In the genomic region with DNA sequence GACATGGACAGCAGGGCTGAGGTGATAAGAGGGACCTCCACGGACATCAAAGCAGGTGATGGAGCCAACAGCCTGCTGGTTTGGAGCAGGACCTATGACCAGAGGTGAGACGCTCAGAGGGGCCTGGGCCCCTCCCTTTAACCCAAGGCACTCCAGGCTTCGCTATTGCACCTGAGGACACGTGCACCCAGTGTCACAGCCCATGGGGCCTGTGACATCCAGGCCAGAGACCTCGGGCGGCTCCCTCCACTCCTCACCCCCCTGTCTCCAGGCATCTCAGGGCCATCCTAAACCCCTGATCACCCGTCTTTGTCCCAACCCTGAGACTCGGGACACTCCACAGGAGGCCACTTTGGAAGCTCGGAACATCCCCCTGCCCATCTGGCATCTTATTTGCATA, we compare ENCODE assay signal across 1 cellular context.
TF ChIP-seq lines count a peak whose summit lies in the region.

No MANE protein-coding gene starts in this region.

TF ChIP-seq in H1, 55 proteins besides CTCF, POLR2A, EP300 and RAD21:
- no peak for TF ChIP-seq SP2 (IDR thresholded peaks at IDR 0.05; ENCODE audit: low read length)
- TF ChIP-seq SUZ12 (IDR thresholded peaks at IDR 0.05; ENCODE audit: low read length) = no peak
- no peak for TF ChIP-seq KDM5A (IDR thresholded peaks at IDR 0.05; ENCODE audit: low read length)
- TF ChIP-seq CHD2 (IDR thresholded peaks at IDR 0.05; ENCODE audit: low read length) = no peak
- no peak for TF ChIP-seq KDM1A (IDR thresholded peaks at IDR 0.05; ENCODE audit: borderline replicate concordance, low read length)
- TF ChIP-seq CREB1 (IDR thresholded peaks at IDR 0.05) = no peak
- no peak for TF ChIP-seq TBP (IDR thresholded peaks at IDR 0.05; ENCODE audit: low read depth, low read length)
- TF ChIP-seq KDM4A (IDR thresholded peaks at IDR 0.05; ENCODE audit: low read depth, low read length, severe bottlenecking) = no peak
- TF ChIP-seq RFX5 (IDR thresholded peaks at IDR 0.05; ENCODE audit: borderline replicate concordance, low read depth, low read length) = no peak
- no peak for TF ChIP-seq SP1 (IDR thresholded peaks at IDR 0.05; ENCODE audit: low read depth, low read length)
- TF ChIP-seq SRF (IDR thresholded peaks at IDR 0.05; ENCODE audit: low read depth, low read length) = no peak
- no peak for TF ChIP-seq CEBPB (IDR thresholded peaks at IDR 0.05; ENCODE audit: low read depth, low read length)
- no peak for TF ChIP-seq NANOG (IDR thresholded peaks at IDR 0.05; ENCODE audit: insufficient read depth, low read depth, low read length, poor library complexity, severe bottlenecking)
- TF ChIP-seq SIN3A (conservative IDR thresholded peaks at IDR 0.05 in 1 of 2, IDR thresholded peaks at IDR 0.05 in 1 of 2; ENCODE audit: low read depth in 1 of 2, low read length in 2 of 2) = no peak
- TF ChIP-seq FOSL1 (IDR thresholded peaks at IDR 0.05; ENCODE audit: insufficient read depth, low read depth, low read length) = no peak
- no peak for TF ChIP-seq BRCA1 (IDR thresholded peaks at IDR 0.05; ENCODE audit: low read depth, low read length)
- TF ChIP-seq SAP30 (IDR thresholded peaks at IDR 0.05; ENCODE audit: insufficient read depth, insufficient replicate concordance, low read length) = no peak
- TF ChIP-seq, protein P1, sequence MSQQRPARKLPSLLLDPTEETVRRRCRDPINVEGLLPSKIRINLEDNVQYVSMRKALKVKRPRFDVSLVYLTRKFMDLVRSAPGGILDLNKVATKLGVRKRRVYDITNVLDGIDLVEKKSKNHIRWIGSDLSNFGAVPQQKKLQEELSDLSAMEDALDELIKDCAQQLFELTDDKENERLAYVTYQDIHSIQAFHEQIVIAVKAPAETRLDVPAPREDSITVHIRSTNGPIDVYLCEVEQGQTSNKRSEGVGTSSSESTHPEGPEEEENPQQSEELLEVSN (IDR thresholded peaks at IDR 0.05) = no peak
